25 cellular contexts compared by ENCODE assay signal in the genomic region with DNA sequence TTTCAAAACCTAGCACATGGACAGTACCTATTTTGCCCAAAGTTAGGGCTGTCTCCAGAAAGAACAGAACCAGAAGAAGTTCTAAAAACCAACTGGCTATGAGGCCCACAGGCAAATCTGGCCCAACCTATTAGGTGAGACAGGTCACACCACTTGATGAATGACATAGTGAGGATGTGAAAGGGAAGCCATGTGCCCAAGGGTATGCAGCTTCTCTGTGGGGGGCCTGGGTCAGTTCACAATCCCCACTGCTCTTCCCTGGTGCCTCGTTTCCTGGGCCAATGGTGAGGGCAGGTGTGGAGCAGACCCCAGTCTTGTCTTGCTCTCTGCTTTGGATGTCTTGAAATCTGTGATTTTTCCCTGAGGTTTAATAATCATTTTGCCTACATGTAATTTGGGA.
"Had no signal": no experiment of that assay in that cellular context is flagged by ENCODE, and none has a peak within 500 bp of the region (broad histone marks: within the 10 kb centered on the region; RNA-seq: fewer than 3 reads in every experiment).

No MANE protein-coding gene starts in this region.

- DNase-seq: activated CD4-positive, alpha-beta T cell treated with anti-CD3 and anti-CD28 coated beads for 36 hours; activated CD8-positive, alpha-beta memory T cell treated with anti-CD3 and anti-CD28 coated beads, Interleukin-2, amount 50 U/mL, for 4 hours; activated CD8-positive, alpha-beta T cell treated with anti-CD3 and anti-CD28 coated beads for 36 hours; activated naive CD4-positive, alpha-beta T cell treated with anti-CD3 and anti-CD28 coated beads, Interleukin-2, amount 50 U/mL, for 16 hours; activated naive CD8-positive, alpha-beta T cell treated with anti-CD3 and anti-CD28 coated beads, Interleukin-2, amount 10 ng/mL, durations not matched to agents 7 days and 5 days; adrenal gland; central memory CD4-positive, alpha-beta T cell; MV-4-11; NCI-H1092 treated with DMSO at 0.1 percent for 48 hours; NCI-H1417 treated with DMSO at 0.1 percent for 48 hours; NCI-H187; NCI-H2081; NCI-H526; NK-92 treated with Interleukin-12 subunit alpha and Interleukin-12 subunit beta, amount 100 ng/mL, for 24 hours; OCI-M1; RPMI8226; T-cell; T-helper 2 cell; T1000 had no signal

- H3K27ac ChIP-seq: adrenal gland, breast epithelium, KMS-11, SK-N-MC, VCaP had no signal

- H3K36me3 ChIP-seq: adrenal gland, breast epithelium had no signal

- H3K4me3 ChIP-seq: adrenal gland, breast epithelium, SK-N-MC had no signal

- H3K9me3 ChIP-seq: adrenal gland, breast epithelium had no signal

- H3K27me3 ChIP-seq: adrenal gland, breast epithelium had no signal

- H3K36me3 Mint-ChIP-seq: activated naive CD8-positive, alpha-beta T cell treated with anti-CD3 and anti-CD28 coated beads, Interleukin-2, amount 10 ng/mL, durations not matched to agents 7 days and 5 days; T-cell had no signal

- H3K4me1 Mint-ChIP-seq: activated CD4-positive, alpha-beta T cell treated with anti-CD3 and anti-CD28 coated beads for 36 hours; activated naive CD8-positive, alpha-beta T cell treated with anti-CD3 and anti-CD28 coated beads, Interleukin-2, amount 10 ng/mL, durations not matched to agents 7 days and 5 days; T-cell had no signal

- H3K9me3 Mint-ChIP-seq: activated CD8-positive, alpha-beta T cell treated with anti-CD3 and anti-CD28 coated beads for 36 hours; activated naive CD8-positive, alpha-beta T cell treated with anti-CD3 and anti-CD28 coated beads, Interleukin-2, amount 10 ng/mL, durations not matched to agents 7 days and 5 days; T-cell had no signal

- H3K27ac Mint-ChIP-seq: activated CD4-positive, alpha-beta T cell treated with anti-CD3 and anti-CD28 coated beads for 36 hours; activated CD8-positive, alpha-beta T cell treated with anti-CD3 and anti-CD28 coated beads for 36 hours; activated naive CD8-positive, alpha-beta T cell treated with anti-CD3 and anti-CD28 coated beads, Interleukin-2, amount 10 ng/mL, durations not matched to agents 7 days and 5 days; T-cell had no signal

- ATAC-seq: activated CD4-positive, alpha-beta T cell treated with anti-CD3 and anti-CD28 coated beads for 36 hours; activated CD8-positive, alpha-beta T cell treated with anti-CD3 and anti-CD28 coated beads for 36 hours; Panc1; Right ventricle myocardium inferior; T-cell had no signal

- H3K4me1 ChIP-seq: adrenal gland had no signal

- H3K4me3 Mint-ChIP-seq: activated CD4-positive, alpha-beta T cell treated with anti-CD3 and anti-CD28 coated beads for 36 hours; activated CD8-positive, alpha-beta T cell treated with anti-CD3 and anti-CD28 coated beads for 36 hours; activated naive CD8-positive, alpha-beta T cell treated with anti-CD3 and anti-CD28 coated beads, Interleukin-2, amount 10 ng/mL, durations not matched to agents 7 days and 5 days; T-cell had no signal
